In genomic region chr4:88965053-88965452, GRCh38 we compare ENCODE assay signal across 15 cellular contexts.
DNase-seq lines count a peak whose midpoint lies in the region; ATAC-seq, FAIRE-seq and TF ChIP-seq lines count a peak whose summit lies in the region.
"Had no signal": no experiment of that assay in that cellular context is flagged by ENCODE, and none has a peak within 500 bp of the region (broad histone marks: within the 10 kb centered on the region; RNA-seq: fewer than 3 reads in every experiment).

No MANE protein-coding gene starts in this region.

- H3F3A ChIP-seq in PC-9 (ENCODE audit: insufficient read depth, low read depth), result peaks cover 27% of the 10 kb centered on the region

- POLR2A ChIA-PET in A549 (lab: Yijun Ruan, JAX), result no interaction called here
- POLR2A ChIA-PET in PC-9 (lab: Charles Lee; ENCODE audit: unreplicated experiment), result interaction anchor here (0.6 kb wide), 1 partner anchor 372 kb away, joined by 12 read pairs; no protein-coding TSS in a partner anchor

- DNase-seq in A549 (ENCODE audit: low read depth in 1 of 2, low spot score in 1 of 2) (no peak), GM18507 (ENCODE audit: extremely low spot score, insufficient read length, low read depth) (no peak), PC-9 (no peak), choroid plexus epithelial cell (ENCODE audit: low read depth) (peak; percentile 24), NCI-H2107 treated with DMSO at 0.1 percent for 48 hours (lab: John Stamatoyannopoulos, UW; ENCODE audit: unreplicated experiment) (no peak)
- DNase-seq: ACHN; CD4-positive, CD25-positive, alpha-beta regulatory T cell; MM.1S; NCI-H187 treated with DMSO at 0.1 percent for 48 hours; NCI-H82; SIG-M5 had no signal

- no peak for ATAC-seq in A549
- no peak for ATAC-seq in HG03469 (IDR thresholded peaks at IDR 0.05; ENCODE audit: unreplicated experiment)
- no peak for ATAC-seq in HG03460 (IDR thresholded peaks at IDR 0.05; ENCODE audit: unreplicated experiment)
- no peak for ATAC-seq in GM21786 (IDR thresholded peaks at IDR 0.05; ENCODE audit: unreplicated experiment)

- no peak for TF ChIP-seq CTCF in A549 (IDR thresholded peaks at IDR 0.05)
- no peak for TF ChIP-seq CTCF in PC-9 (conservative IDR thresholded peaks at IDR 0.05)
- no peak for TF ChIP-seq CTCF in choroid plexus epithelial cell (conservative IDR thresholded peaks at IDR 0.05; ENCODE audit: low read depth, low read length)

- H3K79me2 ChIP-seq in PC-9 (ENCODE audit: low read depth), result no peaks in the 10 kb centered on the region

- H3K9me2 ChIP-seq in PC-9 (ENCODE audit: insufficient read depth), result no peaks in the 10 kb centered on the region

- no peak for TF ChIP-seq RAD21 in A549 (conservative IDR thresholded peaks at IDR 0.05 in 1 of 2, IDR thresholded peaks at IDR 0.05 in 1 of 2)

- no peaks in the 10 kb centered on the region for H3K36me3 ChIP-seq in PC-9 (ENCODE audit: low read depth)

- peak overlapping the region; percentile 63; the same call in 2 of the 3 replicates for H3K4me2 ChIP-seq in A549
- no peak overlapping the region for H3K4me2 ChIP-seq in PC-9
- H3K4me2 ChIP-seq: KMS-11 had no signal

- H3K4me3 ChIP-seq in A549 (no peak overlapping the region), PC-9 (no peak overlapping the region), choroid plexus epithelial cell (ENCODE audit: low read depth, low read length) (no peak overlapping the region)

- H3K27me3 ChIP-seq in PC-9 (ENCODE audit: insufficient read depth, low read depth), result no peaks in the 10 kb centered on the region

- FAIRE-seq in A549 (lab: Jason Lieb, UNC), result no peak
- FAIRE-seq in GM18507 (lab: Jason Lieb, UNC), result peak; percentile 18

- BruUV-seq in PC-9 (replicated peaks; lab: Mats Ljungman, UMichigan), result no TSS peak

- no peaks in the 10 kb centered on the region for H4K20me1 ChIP-seq in PC-9 (ENCODE audit: insufficient read depth)

- H2AFZ ChIP-seq in PC-9, result no peak overlapping the region

- 90% methylated on average over 2 of the region's 2 CpGs for WGBS in A549 (ENCODE audit: missing lambda C conversion rate)

- TF ChIP-seq POLR2A in A549 (IDR thresholded peaks at IDR 0.05; ENCODE audit: low read length), result no peak

- CTCF ChIA-PET in A549 (lab: Yijun Ruan, JAX), result no interaction called here
- CTCF ChIA-PET in PC-9 (lab: Charles Lee), result no interaction called here

- no peak for TF ChIP-seq EP300 in A549 (IDR thresholded peaks at IDR 0.05)

- peak overlapping the region; percentile 55 to 57; a peak in 2 of 6 replicates for H3K27ac ChIP-seq in A549
- peak overlapping the region; percentile 87 for H3K27ac ChIP-seq in PC-9
- H3K27ac ChIP-seq: KMS-11 had no signal

- H3K9me3 ChIP-seq in A549 (no peaks in the 10 kb centered on the region), PC-9 (ENCODE audit: insufficient read depth, low read depth) (no peaks in the 10 kb centered on the region)

- intact Hi-C loops in PC-9 (cut with micrococcal nuclease; ENCODE audit: unreplicated experiment), result no loop called here

- H3K4me1 ChIP-seq in A549, result peaks cover 58% of the 10 kb centered on the region
- H3K4me1 ChIP-seq in PC-9 (replicated peaks; ENCODE audit: insufficient read depth), result peaks cover 61% of the 10 kb centered on the region

TF ChIP-seq in A549, 52 proteins besides CTCF, POLR2A, EP300 and RAD21:
- TF ChIP-seq ZSCAN20 (CRISPR knock-in tag; IDR thresholded peaks at IDR 0.05) (no peak), ZC3H11A (IDR thresholded peaks at IDR 0.05) (no peak), BHLHE40 (IDR thresholded peaks at IDR 0.05; ENCODE audit: low read depth, low read length) (no peak), CHD4 (IDR thresholded peaks at IDR 0.05; ENCODE audit: borderline replicate concordance) (no peak), MAFK (IDR thresholded peaks at IDR 0.05; ENCODE audit: partially characterized antibody) (no peak), HOXB5 (CRISPR knock-in tag; IDR thresholded peaks at IDR 0.05) (no peak), HEYL (CRISPR knock-in tag; IDR thresholded peaks at IDR 0.05) (no peak), POLR2AphosphoS2 (conservative IDR thresholded peaks at IDR 0.05; ENCODE audit: low read length) (no peak), GATA3 (IDR thresholded peaks at IDR 0.05; ENCODE audit: borderline replicate concordance) (no peak), SMC3 (IDR thresholded peaks at IDR 0.05) (no peak), NPAS2 (CRISPR knock-in tag; IDR thresholded peaks at IDR 0.05; ENCODE audit: borderline replicate concordance) (no peak), ZNF302 (CRISPR knock-in tag; IDR thresholded peaks at IDR 0.05) (no peak), CEBPB (IDR thresholded peaks at IDR 0.05) (no peak), HES2 (IDR thresholded peaks at IDR 0.05) (no peak)
